1 cellular context compared by ENCODE assay signal in genomic region chr20:3846740-3847418, GRCh38.
A peak's percentile ranks its signal among the peaks of the same experiment; 100 is the strongest.
TF ChIP-seq lines count a peak whose summit lies in the region.

TSS of gene MAVS (plus strand) at chr20:3846834. CDS start at chr20:3854625, 7,791 bp downstream.

TF ChIP-seq in K562, 482 proteins besides CTCF, POLR2A, EP300 and RAD21 (continued from another document and continues in another):
- no peak for TF ChIP-seq ZBTB12 (CRISPR knock-in tag; IDR thresholded peaks at IDR 0.05)
- TF ChIP-seq MIER1 (IDR thresholded peaks at IDR 0.05; ENCODE audit: low read depth): no peak
- TF ChIP-seq MEF2D (tag; conservative IDR thresholded peaks at IDR 0.05; ENCODE audit: low read depth): no peak
- no peak for TF ChIP-seq ZNF584 (CRISPR knock-in tag; IDR thresholded peaks at IDR 0.05; ENCODE audit: low read depth)
- no peak for TF ChIP-seq GTF2F1 (IDR thresholded peaks at IDR 0.05; ENCODE audit: low read depth, low read length)
- no peak for TF ChIP-seq ZNF639 (CRISPR knock-in tag; conservative IDR thresholded peaks at IDR 0.05 in 1 of 2, IDR thresholded peaks at IDR 0.05 in 1 of 2)
- TF ChIP-seq ZBTB1 (CRISPR knock-in tag; IDR thresholded peaks at IDR 0.05; ENCODE audit: borderline replicate concordance, low read depth): peak; percentile 66; the same call in 1 of the 2 replicates
- TF ChIP-seq EWSR1 (IDR thresholded peaks at IDR 0.05; ENCODE audit: borderline replicate concordance, low read depth, partially characterized antibody): no peak
- no peak for TF ChIP-seq JUN (IDR thresholded peaks at IDR 0.05; ENCODE audit: borderline replicate concordance, low read depth, low read length)
- no peak for TF ChIP-seq JUN (CRISPR knock-in tag; IDR thresholded peaks at IDR 0.05; ENCODE audit: borderline replicate concordance)
- peak; percentile 51 for TF ChIP-seq SP1 (CRISPR knock-in tag; IDR thresholded peaks at IDR 0.05)
- peak; percentile 68 for TF ChIP-seq TFAP4 (CRISPR knock-in tag; IDR thresholded peaks at IDR 0.05; ENCODE audit: borderline replicate concordance)
- TF ChIP-seq MEIS2 (IDR thresholded peaks at IDR 0.05; ENCODE audit: partially characterized antibody): peak; percentile 59
- no peak for TF ChIP-seq ZBTB43 (CRISPR knock-in tag; IDR thresholded peaks at IDR 0.05)
- TF ChIP-seq ZNF253 (CRISPR knock-in tag; conservative IDR thresholded peaks at IDR 0.05): no peak
- TF ChIP-seq HNRNPL (IDR thresholded peaks at IDR 0.05; ENCODE audit: low read depth, low read length): no peak
- TF ChIP-seq CHD7 (IDR thresholded peaks at IDR 0.05; ENCODE audit: low read depth, low read length): no peak
- peak; percentile 67 to 78; a peak in 3 of 4 replicates for TF ChIP-seq MAZ (CRISPR knock-in tag; conservative IDR thresholded peaks at IDR 0.05 in 1 of 2, IDR thresholded peaks at IDR 0.05 in 1 of 2)
- 0 out of 2 replicates have a peak, but pooled peaks have one; percentile 50 for TF ChIP-seq NR1H2 (CRISPR knock-in tag; IDR thresholded peaks at IDR 0.05)
- 0 out of 2 replicates have a peak, but pooled peaks have one; percentile 25 for TF ChIP-seq ZNF431 (CRISPR knock-in tag; IDR thresholded peaks at IDR 0.05)
- peak; percentile 80 for TF ChIP-seq EP400 (IDR thresholded peaks at IDR 0.05)
- TF ChIP-seq ZNF143 (CRISPR knock-in tag; IDR thresholded peaks at IDR 0.05): no peak; the same call in 1 of the 2 replicates
- peak; percentile 97 for TF ChIP-seq ZFX (CRISPR knock-in tag; IDR thresholded peaks at IDR 0.05)
- peak; percentile 25; the same call in 1 of the 2 replicates for TF ChIP-seq ZNF121 (CRISPR knock-in tag; conservative IDR thresholded peaks at IDR 0.05)
- no peak for TF ChIP-seq CBFB (CRISPR knock-in tag; IDR thresholded peaks at IDR 0.05)
- peak; percentile 81 for TF ChIP-seq GABPB1 (CRISPR knock-in tag; IDR thresholded peaks at IDR 0.05)
- TF ChIP-seq CREM (IDR thresholded peaks at IDR 0.05; ENCODE audit: low read depth): peak; percentile 40; the same call in 1 of the 2 replicates
- TF ChIP-seq U2AF1 (optimal IDR thresholded peaks at IDR 0.05; ENCODE audit: low read depth, low read length): no peak
- no peak for TF ChIP-seq MTA2 (IDR thresholded peaks at IDR 0.05; ENCODE audit: low read depth)
- peak; percentile 55; the same call in 1 of the 2 replicates for TF ChIP-seq CTBP1 (IDR thresholded peaks at IDR 0.05; ENCODE audit: borderline replicate concordance)
- no peak for TF ChIP-seq ZBTB33 (CRISPR knock-in tag; IDR thresholded peaks at IDR 0.05)
- TF ChIP-seq UBTF (IDR thresholded peaks at IDR 0.05; ENCODE audit: borderline replicate concordance in 1 of 2, low read depth in 2 of 2, low read length in 2 of 2): peak in 1 of 2 experiments; percentile 52; a peak in 1 of 4 replicates
- no peak for TF ChIP-seq POU5F1 (IDR thresholded peaks at IDR 0.05; ENCODE audit: borderline replicate concordance, low read depth, low read length, partially characterized antibody)
- TF ChIP-seq NFYB (IDR thresholded peaks at IDR 0.05; ENCODE audit: extremely low read depth, insufficient read length): peak; percentile 36
- TF ChIP-seq ZNF280B (CRISPR knock-in tag; IDR thresholded peaks at IDR 0.05): no peak
- TF ChIP-seq SMAD3 (CRISPR knock-in tag; conservative IDR thresholded peaks at IDR 0.05): no peak
